In genomic region chr12:10718279-10718821, GRCh38 we compare ENCODE assay signal across 9 cellular contexts. TPM values are rescaled to one million over a fixed set of nuclear protein-coding genes. Genes with fewer than 3 reads are reported as not detected.
DNase-seq lines count a peak whose midpoint lies in the region; ATAC-seq and TF ChIP-seq lines count a peak whose summit lies in the region.
"Had no signal": no experiment of that assay in that cellular context is flagged by ENCODE, and none has a peak within 500 bp of the region (broad histone marks: within the 10 kb centered on the region; RNA-seq: fewer than 3 reads in every experiment).

No MANE protein-coding gene starts in this region.

- H3K9me3 ChIP-seq in heart right ventricle (no peaks in the 10 kb centered on the region), mucosa of rectum (ENCODE audit: control insufficient read depth in 2 of 2, low read length in 2 of 2) (no peaks in the 10 kb centered on the region), aorta (ENCODE audit: control insufficient read depth, low read length) (no peaks in the 10 kb centered on the region)

- H3K4me3 ChIP-seq in heart right ventricle (peak overlapping the region in 3 of 10 donors; percentile 1 to 8 (median 7)), cardiac fibroblast (replicated peaks in 1 of 2; ENCODE audit: low read depth in 2 of 2, low read length in 2 of 2) (peak overlapping the region in 1 of 2 donors; percentile 22), mucosa of rectum (ENCODE audit: low read length in 2 of 2) (no peak overlapping the region), aorta (ENCODE audit: low read length in 2 of 2) (no peak overlapping the region)

- no peak overlapping the region for H3K9ac ChIP-seq in mucosa of rectum (ENCODE audit: low read depth in 1 of 2, low read length in 2 of 2)

- peak overlapping the region in 9 of 10 donors; percentile 5 to 100 (median 98) for H3K27ac ChIP-seq in heart right ventricle
- peak overlapping the region; percentile 27 to 45 for H3K27ac ChIP-seq in mucosa of rectum (ENCODE audit: low read depth in 2 of 2, low read length in 2 of 2)
- H3K27ac ChIP-seq in aorta (ENCODE audit: low read depth in 1 of 2, low read length in 2 of 2) = peak overlapping the region; percentile 23 to 36

- WGBS in heart right ventricle, 2 donors = 45 to 52% methylated on average over 4 of the region's 4 CpGs
- WGBS in aorta, 2 donors = 47% methylated on average over 4 of the region's 4 CpGs

- no peak for DNase-seq in heart right ventricle
- DNase-seq in Right ventricle myocardium inferior (ENCODE audit: missing footprints) = no peak
- peak; percentile 67 to 81 for DNase-seq in cardiac fibroblast (ENCODE audit: low read depth in 2 of 2)
- no peak for DNase-seq in aorta
- no peak for DNase-seq in NCI-H345 treated with DMSO at 0.1 percent for 48 hours (lab: John Stamatoyannopoulos, UW; ENCODE audit: unreplicated experiment)
- DNase-seq: CD4-positive, CD25-positive, alpha-beta regulatory T cell had no signal

- intact Hi-C loops in heart right ventricle (cut with DNase I) (loop anchor here in 1 of 10 donors (5.0 kb wide), 1 partner anchor 34 kb away; no protein-coding TSS in a partner anchor), Right ventricle myocardium inferior (cut with DNase I) (loop anchor here (5.0 kb wide), 1 partner anchor 1844 kb away; the partner anchor contains the start of gene DUSP16), aorta (cut with DNase I) (loop anchor here in 1 of 2 donors (10.0 kb wide), 1 partner anchor 504 kb away; the partner anchor contains the start of gene GABARAPL1)

- H3K36me3 ChIP-seq in heart right ventricle (peaks cover 0 to 39% (median 16%) of the 10 kb centered on the region in 9 donors), mucosa of rectum (ENCODE audit: control insufficient read depth in 2 of 2, insufficient read depth in 2 of 2, low read length in 2 of 2) (peaks cover 11 to 13% of the 10 kb centered on the region in 2 donors), aorta (ENCODE audit: control insufficient read depth in 1 of 2, insufficient read depth in 2 of 2, low read length in 1 of 2) (peaks cover 0 to under 1% of the 10 kb centered on the region in 2 donors)

- peaks cover 0 to 2% (median 0%) of the 10 kb centered on the region in 7 donors for H3K27me3 ChIP-seq in heart right ventricle
- H3K27me3 ChIP-seq in mucosa of rectum (ENCODE audit: control insufficient read depth in 2 of 2, insufficient read depth in 2 of 2, low read length in 2 of 2) = no peaks in the 10 kb centered on the region
- H3K27me3 ChIP-seq in aorta (ENCODE audit: control insufficient read depth in 1 of 2, insufficient read depth in 2 of 2, low read length in 1 of 2) = peaks cover 0 to 1% of the 10 kb centered on the region in 2 donors

- TF ChIP-seq CTCF in heart right ventricle (IDR thresholded peaks at IDR 0.05) = no peak
- TF ChIP-seq CTCF in cardiac fibroblast (IDR thresholded peaks at IDR 0.05; ENCODE audit: low read depth, low read length) = no peak

- H3K4me1 ChIP-seq in heart right ventricle (peaks cover 20 to 63% (median 57%) of the 10 kb centered on the region in 9 donors), mucosa of rectum (ENCODE audit: control insufficient read depth in 2 of 2, insufficient read depth in 2 of 2, low read length in 2 of 2) (peaks cover 16 to 50% of the 10 kb centered on the region in 2 donors), aorta (ENCODE audit: control insufficient read depth in 1 of 2, insufficient read depth in 2 of 2, low read length in 2 of 2) (peaks cover 2 to 6% of the 10 kb centered on the region in 2 donors)

- ATAC-seq in heart right ventricle = no peak
- ATAC-seq in Right ventricle myocardium inferior = no peak
- ATAC-seq in aorta (ENCODE audit: low FRiP score) = no peak
- no peak for ATAC-seq in GM21447 (IDR thresholded peaks at IDR 0.05; ENCODE audit: unreplicated experiment)
- no peak for ATAC-seq in GM21786 (IDR thresholded peaks at IDR 0.05; ENCODE audit: unreplicated experiment)

RNA-seq across cellular contexts. Expression of gene YBX3, which starts 4.8 kb away (rescaled TPM):
- 1,000 to 10,000 TPM in 1 of 10 donors, 100 to 1,000 TPM in 9; 516 to 1,012 (median 632) TPM for total RNA-seq in heart right ventricle
- 1,000 to 10,000 TPM in 1 of 2 donors, 100 to 1,000 TPM in 1; 244 to 1,254 TPM for polyA plus RNA-seq in heart right ventricle
- 594 TPM for total RNA-seq in Right ventricle myocardium inferior
- 100 to 1,000 TPM; 368 to 602 TPM for total RNA-seq in aorta
- polyA plus RNA-seq in aorta = 100 to 1,000 TPM; 277 to 353 TPM

RNA-seq across cellular contexts. Expression of gene STYK1, which starts 44.5 kb away (rescaled TPM):
- total RNA-seq in heart right ventricle = 1 to 10 TPM in 1 of 10 donors, under 1 TPM in 2, not detected in 7; 0.15 to 1.2 (median 0.15) TPM
- under 1 TPM in 1 of 2 donors, not detected in 1; 0.01 TPM for polyA plus RNA-seq in heart right ventricle
- total RNA-seq in Right ventricle myocardium inferior = not detected
- total RNA-seq in aorta = 1 to 10 TPM in 1 of 2 donors, under 1 TPM in 1; 0.36 to 1.2 TPM
- under 1 TPM; 0.18 to 0.38 TPM for polyA plus RNA-seq in aorta
- total RNA-seq: CD4-positive, CD25-positive, alpha-beta regulatory T cell had no signal
- polyA plus RNA-seq: CD4-positive, CD25-positive, alpha-beta regulatory T cell had no signal

Comparison
In these comparisons a context has a peak if more than half of its experiments do, and no peak if none do; other contexts are left out.
1. DNase-seq: peak in cardiac fibroblast (2 of 2); none in heart right ventricle (0 of 2), Right ventricle myocardium inferior (single experiment), aorta (0 of 2) and NCI-H345 treated with DMSO at 0.1 percent for 48 hours (single experiment).
2. H3K27ac ChIP-seq: peak in every context shown above with its lines; median percentile 98 in heart right ventricle; 36 in mucosa of rectum; 30 in aorta.